ENCODE assay signal across 33 cellular contexts in the genomic region with DNA sequence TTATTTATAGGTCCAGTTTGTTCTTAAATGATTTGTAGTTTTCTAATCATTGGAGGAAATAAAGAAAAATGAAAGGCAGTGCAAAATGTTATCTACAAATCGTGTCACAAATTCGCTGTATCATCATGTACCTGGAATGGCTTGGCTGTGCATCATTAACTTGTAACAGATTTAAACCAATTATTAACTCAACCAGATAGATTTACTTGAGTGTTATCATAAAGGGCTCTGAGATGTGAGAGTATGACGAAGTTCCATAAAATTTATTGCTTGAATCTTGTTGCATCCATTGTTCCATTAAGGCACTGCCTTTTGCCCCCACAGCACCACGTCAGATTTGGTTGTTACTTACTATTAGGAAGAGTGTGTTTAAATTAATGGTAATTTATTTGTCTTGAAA. TPM values are rescaled to one million over a fixed set of nuclear protein-coding genes. Genes with fewer than 3 reads are reported as not detected.
"Had no signal": no experiment of that assay in that cellular context is flagged by ENCODE, and none has a peak within 500 bp of the region (broad histone marks: within the 10 kb centered on the region; RNA-seq: fewer than 3 reads in every experiment).

No MANE protein-coding gene starts in this region.

- H3K36me3 Mint-ChIP-seq: T-cell had no signal

- H3K27ac Mint-ChIP-seq: activated B cell treated with CpG ODN at 0.5 μM for 24 hours; activated CD4-positive, alpha-beta memory T cell treated with anti-CD3 and anti-CD28 coated beads, Interleukin-2, amount 10 ng/mL, durations not matched to agents 7 days and 5 days; activated naive CD8-positive, alpha-beta T cell treated with anti-CD3 and anti-CD28 coated beads for 36 hours; activated T-cell treated with anti-CD3 and anti-CD28 coated beads, Interleukin-2, amount 50 U/mL, for 72 hours; activated T-helper 17 cell treated with anti-CD3 and anti-CD28 coated beads, Interleukin-2, amount 50 U/mL, for 72 hours; T-cell; T-helper 17 cell had no signal

- H3K27me3 ChIP-seq: cardiac muscle cell, Peyer's patch had no signal

- H3K9me3 ChIP-seq: Peyer's patch had no signal

- H3K9me3 Mint-ChIP-seq: activated B cell treated with CpG ODN at 0.5 μM for 24 hours; activated CD4-positive, alpha-beta memory T cell treated with anti-CD3 and anti-CD28 coated beads, Interleukin-2, amount 10 ng/mL, durations not matched to agents 7 days and 5 days; activated naive CD8-positive, alpha-beta T cell treated with anti-CD3 and anti-CD28 coated beads for 36 hours; activated T-cell treated with anti-CD3 and anti-CD28 coated beads, Interleukin-2, amount 50 U/mL, for 72 hours; activated T-helper 17 cell treated with anti-CD3 and anti-CD28 coated beads, Interleukin-2, amount 50 U/mL, for 72 hours; T-cell had no signal

- ATAC-seq: activated T-cell treated with anti-CD3 and anti-CD28 coated beads, Interleukin-2, amount 50 U/mL, for 72 hours; activated T-helper 17 cell treated with anti-CD3 and anti-CD28 coated beads, Interleukin-2, amount 50 U/mL, for 72 hours; PC-3; Right ventricle myocardium inferior; SK-N-SH treated with all-trans-retinoic acid at 6 μM for 48 hours; T-cell; T-helper 17 cell had no signal

- H3K4me1 Mint-ChIP-seq: activated B cell treated with CpG ODN at 0.5 μM for 24 hours had no signal

- H3K36me3 ChIP-seq: cardiac muscle cell, Peyer's patch had no signal

- H3K27me3 Mint-ChIP-seq: activated B cell treated with CpG ODN at 0.5 μM for 24 hours; activated naive CD8-positive, alpha-beta T cell treated with anti-CD3 and anti-CD28 coated beads for 36 hours; activated T-helper 17 cell treated with anti-CD3 and anti-CD28 coated beads, Interleukin-2, amount 50 U/mL, for 72 hours; T-cell; T-helper 17 cell had no signal

- H3K4me3 ChIP-seq: cardiac muscle cell, Peyer's patch had no signal

- H3K4me3 Mint-ChIP-seq: activated B cell treated with CpG ODN at 0.5 μM for 24 hours; activated CD4-positive, alpha-beta memory T cell treated with anti-CD3 and anti-CD28 coated beads, Interleukin-2, amount 10 ng/mL, durations not matched to agents 7 days and 5 days; activated naive CD8-positive, alpha-beta T cell treated with anti-CD3 and anti-CD28 coated beads for 36 hours; activated T-cell treated with anti-CD3 and anti-CD28 coated beads, Interleukin-2, amount 50 U/mL, for 72 hours; activated T-helper 17 cell treated with anti-CD3 and anti-CD28 coated beads, Interleukin-2, amount 50 U/mL, for 72 hours; T-cell; T-helper 17 cell had no signal

- DNase-seq: activated B cell treated with CpG ODN at 0.5 μM for 24 hours; activated CD4-positive, alpha-beta memory T cell treated with anti-CD3 and anti-CD28 coated beads, Interleukin-2, amount 10 ng/mL, durations not matched to agents 7 days and 5 days; activated CD4-positive, alpha-beta T cell treated with anti-CD3 and anti-CD28 coated beads for 48 hours; activated CD4-positive, CD25-positive, alpha-beta regulatory T cell treated with anti-CD3 and anti-CD28 coated beads, Interleukin-2, amount 50 U/mL, for 72 hours; activated effector memory CD4-positive, alpha-beta T cell treated with anti-CD3 and anti-CD28 coated beads, Interleukin-2, amount 50 U/mL, for 16 hours; activated naive CD4-positive, alpha-beta T cell; activated naive CD4-positive, alpha-beta T cell treated with anti-CD3 and anti-CD28 coated beads, Interleukin-2, amount 50 U/mL, for 16 hours; activated naive CD8-positive, alpha-beta T cell treated with anti-CD3 and anti-CD28 coated beads for 36 hours; activated T-cell treated with anti-CD3 and anti-CD28 coated beads, Interleukin-2, amount 50 U/mL, for 1 hour; activated T-cell treated with anti-CD3 and anti-CD28 coated beads, Interleukin-2, amount 50 U/mL, for 72 hours; amniotic stem cell; aorta; NCI-H1092 treated with DMSO at 0.1 percent for 48 hours; NCI-H1417 treated with DMSO at 0.1 percent for 48 hours; NCI-H187 treated with DMSO at 0.1 percent for 48 hours; NCI-H2081; NCI-H2171 treated with DMSO at 0.1 percent for 48 hours; NCI-H2227 treated with DMSO at 0.1 percent for 48 hours; NCI-H446; NCI-H524; NK-92 treated with Interleukin-12 subunit alpha and Interleukin-12 subunit beta, amount 100 ng/mL, for 24 hours; PC-3; Peyer's patch; SIG-M5; T-cell; T-helper 17 cell had no signal

- H3K27ac ChIP-seq: cardiac muscle cell, KMS-11, RWPE1, VCaP had no signal

RNA-seq across cellular contexts. Expression of gene PCSK5, which starts 23.5 kb away (rescaled TPM):
- total RNA-seq: activated B cell treated with CpG ODN at 0.5 μM for 24 hours, PC-3 had no signal
